In genomic region chr6:24242924-24243323, GRCh38 we compare ENCODE assay signal across 33 cellular contexts.
A peak's percentile ranks its signal among the peaks of the same experiment; 100 is the strongest.
DNase-seq lines count a peak whose midpoint lies in the region; ATAC-seq and TF ChIP-seq lines count a peak whose summit lies in the region.
"Had no signal": no experiment of that assay in that cellular context is flagged by ENCODE, and none has a peak within 500 bp of the region (broad histone marks: within the 10 kb centered on the region; RNA-seq: fewer than 3 reads in every experiment).

No MANE protein-coding gene starts in this region.

- no peak overlapping the region for H2BK120ac ChIP-seq in neuronal stem cell (ENCODE audit: low read depth, low read length)
- no peak overlapping the region for H2BK120ac ChIP-seq in mesendoderm (ENCODE audit: low read depth, low read length)

- H3K9me3 ChIP-seq in SK-N-SH: no peaks in the 10 kb centered on the region
- H3K9me3 ChIP-seq in neuronal stem cell (replicated peaks in 1 of 2; ENCODE audit: control insufficient read depth in 2 of 2, insufficient read depth in 1 of 2, low read depth in 1 of 2, low read length in 2 of 2): no peaks in the 10 kb centered on the region
- H3K9me3 ChIP-seq in thyroid gland: no peaks in the 10 kb centered on the region
- H3K9me3 ChIP-seq: A549; BE2C; BLaER1; BLaER1 treated with 17β-estradiol and CSF1 and Interleukin-3, amounts not matched to agents 10 nM and 100 nM had no signal

- no peak for TF ChIP-seq EP300 in SK-N-SH (IDR thresholded peaks at IDR 0.05; ENCODE audit: borderline replicate concordance in 1 of 2, low read depth in 1 of 2, low read length in 1 of 2)

- no peak overlapping the region for H2AFZ ChIP-seq in SK-N-SH (ENCODE audit: low read depth)
- no peak overlapping the region for H2AFZ ChIP-seq in neuronal stem cell (ENCODE audit: low read length)

- H3K79me1 ChIP-seq in neuronal stem cell (ENCODE audit: low read depth, low read length) (no peaks in the 10 kb centered on the region), mesendoderm (ENCODE audit: low read length) (no peaks in the 10 kb centered on the region)

- no peak overlapping the region for H3K4me3 ChIP-seq in SK-N-SH (ENCODE audit: low read depth in 2 of 2, low read length in 1 of 2)
- H3K4me3 ChIP-seq in neuronal stem cell (ENCODE audit: low read length in 2 of 2): no peak overlapping the region
- no peak overlapping the region for H3K4me3 ChIP-seq in thyroid gland (replicated peaks in 1 of 3)
- no peak overlapping the region for H3K4me3 ChIP-seq in mesendoderm (ENCODE audit: low read length)
- H3K4me3 ChIP-seq: A549; BLaER1; BLaER1 treated with 17β-estradiol and CSF1 and Interleukin-3, amounts not matched to agents 10 nM and 100 nM had no signal

- DNase-seq in SK-N-SH (peak; percentile 17), SK-N-DZ (ENCODE audit: low spot score) (peak; percentile 8), neuronal stem cell (ENCODE audit: low spot score) (no peak), thyroid gland (no peak), GM19238 (ENCODE audit: insufficient read length, low spot score) (no peak), mesendoderm (no peak)
- DNase-seq: 8988T; ACHN; AML-193; BE2C; C1 segment of cervical spinal cord; Caco-2; Calu3; CD4-positive, alpha-beta memory T cell; CD4-positive, alpha-beta T cell; CD4-positive, CD25-positive, alpha-beta regulatory T cell; CD8-positive, alpha-beta memory T cell; CD8-positive, alpha-beta T cell; COR-L47; DMS 273 treated with DMSO at 0.1 percent for 48 hours; DMS153; DMS53; DMS79; DMS79 treated with DMSO at 0.1 percent for 48 hours; DND-41; EL had no signal

- no peaks in the 10 kb centered on the region for H3K27me3 ChIP-seq in SK-N-SH (ENCODE audit: insufficient read depth)
- no peaks in the 10 kb centered on the region for H3K27me3 ChIP-seq in neuronal stem cell (ENCODE audit: control insufficient read depth in 3 of 3, insufficient read depth in 3 of 3, low read depth in 1 of 3, low read length in 3 of 3)
- no peaks in the 10 kb centered on the region for H3K27me3 ChIP-seq in thyroid gland
- H3K27me3 ChIP-seq in mesendoderm (ENCODE audit: insufficient read depth, low read length, poor library complexity): no peaks in the 10 kb centered on the region
- H3K27me3 ChIP-seq: BE2C; BLaER1; BLaER1 treated with 17β-estradiol and CSF1 and Interleukin-3, amounts not matched to agents 10 nM and 100 nM had no signal

- H3K36me3 ChIP-seq in SK-N-SH (replicated peaks in 1 of 2; ENCODE audit: control insufficient read depth in 1 of 2, insufficient read depth in 2 of 2, low read length in 1 of 2) (no peaks in the 10 kb centered on the region), neuronal stem cell (replicated peaks in 1 of 2; ENCODE audit: control insufficient read depth in 2 of 2, insufficient read depth in 2 of 2, low read length in 2 of 2) (no peaks in the 10 kb centered on the region), thyroid gland (no peaks in the 10 kb centered on the region), mesendoderm (ENCODE audit: control insufficient read depth, insufficient read depth, low read length) (no peaks in the 10 kb centered on the region)
- H3K36me3 ChIP-seq: BE2C; BLaER1; BLaER1 treated with 17β-estradiol and CSF1 and Interleukin-3, amounts not matched to agents 10 nM and 100 nM had no signal

- H3F3A ChIP-seq in SK-N-SH (replicated peaks; ENCODE audit: insufficient read depth): no peaks in the 10 kb centered on the region

- H3K18ac ChIP-seq in neuronal stem cell (ENCODE audit: low read length) (peak overlapping the region; percentile 16), mesendoderm (ENCODE audit: low read length) (no peak overlapping the region)

- CTCF ChIA-PET in SK-N-SH (lab: Yijun Ruan, JAX): interaction anchor here (1.1 to 2.4 kb wide), 4 partner anchors 11 to 40 kb away, joined by 3 to 9 read pairs (median 6); no protein-coding TSS in a partner anchor

- POLR2A ChIA-PET in SK-N-SH (lab: Yijun Ruan, JAX): no interaction called here

- H3K79me2 ChIP-seq in SK-N-SH (ENCODE audit: insufficient read depth) (no peaks in the 10 kb centered on the region), mesendoderm (ENCODE audit: control insufficient read depth, insufficient read depth, low read length) (no peaks in the 10 kb centered on the region)

- H4K91ac ChIP-seq in neuronal stem cell (ENCODE audit: low read depth, low read length, poor library complexity): no peak overlapping the region

- no peak overlapping the region for H3K14ac ChIP-seq in neuronal stem cell (ENCODE audit: low read length)

- H3K27ac ChIP-seq in SK-N-SH (ENCODE audit: low read depth in 2 of 2, low read length in 1 of 2) (peak overlapping the region in 1 of 2 experiments; percentile 56; a peak in 1 of 4 replicates), neuronal stem cell (replicated peaks; ENCODE audit: low read length) (no peak overlapping the region), thyroid gland (peak overlapping the region in 2 of 3 donors; percentile 2 to 90), mesendoderm (ENCODE audit: low read depth, low read length) (no peak overlapping the region)
- H3K27ac ChIP-seq: 22Rv1; A549; BLaER1; BLaER1 treated with 17β-estradiol and CSF1 and Interleukin-3, amounts not matched to agents 10 nM and 100 nM; C4-2B had no signal

- no peak overlapping the region for H2BK12ac ChIP-seq in neuronal stem cell (ENCODE audit: low read length)

- no peak for TF ChIP-seq RAD21 in SK-N-SH (IDR thresholded peaks at IDR 0.05; ENCODE audit: low read length)

- H4K5ac ChIP-seq in mesendoderm (ENCODE audit: low read length): no peak overlapping the region

- H2BK5ac ChIP-seq in neuronal stem cell (ENCODE audit: low read length) (no peak overlapping the region), mesendoderm (ENCODE audit: low read length) (no peak overlapping the region)

- intact Hi-C loops in thyroid gland (cut with DNase I): no loop called here

- no peak overlapping the region for H2BK15ac ChIP-seq in neuronal stem cell (ENCODE audit: low read length)
- no peak overlapping the region for H2BK15ac ChIP-seq in mesendoderm (replicated peaks; ENCODE audit: low read depth)

- no peak overlapping the region for H3K9ac ChIP-seq in SK-N-SH
- H3K9ac ChIP-seq in neuronal stem cell (ENCODE audit: low read depth, low read length, poor library complexity): no peak overlapping the region
- H3K9ac ChIP-seq in mesendoderm (ENCODE audit: low read length): no peak overlapping the region
- H3K9ac ChIP-seq: BLaER1; BLaER1 treated with 17β-estradiol and CSF1 and Interleukin-3, amounts not matched to agents 10 nM and 100 nM had no signal

- H3K23ac ChIP-seq in neuronal stem cell (ENCODE audit: low read depth, low read length, poor library complexity) (no peak overlapping the region), mesendoderm (ENCODE audit: low read length) (no peak overlapping the region)

- no peak for TF ChIP-seq POLR2A in thyroid gland (IDR thresholded peaks at IDR 0.05)

- H4K20me1 ChIP-seq in SK-N-SH (ENCODE audit: insufficient read depth): no peaks in the 10 kb centered on the region
- H4K20me1 ChIP-seq: BLaER1; BLaER1 treated with 17β-estradiol and CSF1 and Interleukin-3, amounts not matched to agents 10 nM and 100 nM had no signal

- H4K8ac ChIP-seq in neuronal stem cell (ENCODE audit: low read depth, low read length) (no peak overlapping the region), mesendoderm (ENCODE audit: low read depth, low read length) (no peak overlapping the region)

- H3K4me1 ChIP-seq in SK-N-SH (ENCODE audit: control insufficient read depth in 1 of 2, insufficient read depth in 2 of 2, low read depth in 1 of 2, low read length in 1 of 2) (peaks cover 0 to 14% of the 10 kb centered on the region in 2 experiments; a peak in 1 of 4 replicates), neuronal stem cell (ENCODE audit: control insufficient read depth in 2 of 2, insufficient read depth in 1 of 2, low read depth in 1 of 2, low read length in 2 of 2) (peaks cover 0 to 1% of the 10 kb centered on the region in 2 donors), thyroid gland (peaks cover 21 to 30% of the 10 kb centered on the region in 2 donors), mesendoderm (ENCODE audit: control insufficient read depth, low read depth, low read length) (no peaks in the 10 kb centered on the region)
- H3K4me1 ChIP-seq: A549, BE2C, BLaER1, Caco-2 had no signal

- H3K4ac ChIP-seq in neuronal stem cell (ENCODE audit: low read length): no peak overlapping the region
- H3K4ac ChIP-seq in mesendoderm (ENCODE audit: low read depth, low read length): no peak overlapping the region

- ATAC-seq in SK-N-SH treated with all-trans-retinoic acid at 6 μM for 48 hours: no peak
- no peak for ATAC-seq in HG03097 (IDR thresholded peaks at IDR 0.05; ENCODE audit: low FRiP score, unreplicated experiment)
- ATAC-seq: A549; CD8-positive, alpha-beta T cell had no signal

- H3K4me2 ChIP-seq in SK-N-SH: no peak overlapping the region
- no peak overlapping the region for H3K4me2 ChIP-seq in neuronal stem cell (ENCODE audit: insufficient read depth, low read length, poor library complexity, severe bottlenecking)
- H3K4me2 ChIP-seq in mesendoderm (ENCODE audit: low read length): no peak overlapping the region
- H3K4me2 ChIP-seq: A549; BLaER1; BLaER1 treated with 17β-estradiol and CSF1 and Interleukin-3, amounts not matched to agents 10 nM and 100 nM had no signal

- no peak overlapping the region for H2AK5ac ChIP-seq in neuronal stem cell (ENCODE audit: low read depth, low read length)
- H2AK5ac ChIP-seq in mesendoderm (ENCODE audit: low read length): no peak overlapping the region

- 3% methylated on average over 1 of the region's 1 CpG for WGBS in SK-N-SH (ENCODE audit: low lambda C conversion rate)
- WGBS in neuronal stem cell (ENCODE audit: extremely low coverage in 2 of 2, insufficient read length in 2 of 2, insufficient replicate concordance in 1 of 2), 2 donors: no CpG with 5 or more reads among the region's 1 CpG
- WGBS in thyroid gland, 2 donors: 63 to 68% methylated on average over 1 of the region's 1 CpG
- WGBS in mesendoderm (ENCODE audit: extremely low coverage, insufficient coverage, low lambda C conversion rate): no CpG with 5 or more reads among the region's 1 CpG

- no peaks in the 10 kb centered on the region for H3K9me2 ChIP-seq in SK-N-SH

- no peak overlapping the region for H3K56ac ChIP-seq in mesendoderm (ENCODE audit: low read length)

- no peak for TF ChIP-seq CTCF in SK-N-SH (IDR thresholded peaks at IDR 0.05)
- no peak for TF ChIP-seq CTCF in thyroid gland (IDR thresholded peaks at IDR 0.05)

TF ChIP-seq in SK-N-SH, 30 proteins besides CTCF, POLR2A, EP300 and RAD21:
- TF ChIP-seq GATA2 (CRISPR knock-in tag; IDR thresholded peaks at IDR 0.05): peak; percentile 44
- TF ChIP-seq GABPA (IDR thresholded peaks at IDR 0.05; ENCODE audit: low read depth): no peak

Comparison
In these comparisons a context has a peak if more than half of its experiments do, and no peak if none do; other contexts are left out.
1. DNase-seq: peak in SK-N-SH (single experiment) and SK-N-DZ (single experiment); none in neuronal stem cell (single experiment), thyroid gland (0 of 2), GM19238 (single experiment) and mesendoderm (single experiment).
2. H3K27ac ChIP-seq: peak in thyroid gland (2 of 3); none in neuronal stem cell (single experiment) and mesendoderm (single experiment).